Comparison of ENCODE assay signal across 21 cellular contexts in genomic region chr6:137731600-137731959, GRCh38.
DNase-seq lines count a peak whose midpoint lies in the region; ATAC-seq and TF ChIP-seq lines count a peak whose summit lies in the region.
"Had no signal": no experiment of that assay in that cellular context is flagged by ENCODE, and none has a peak within 500 bp of the region (broad histone marks: within the 10 kb centered on the region; RNA-seq: fewer than 3 reads in every experiment).

No MANE protein-coding gene starts in this region.

- no peak overlapping the region for H3K9ac ChIP-seq in mammary epithelial cell (ENCODE audit: insufficient read depth, low read length)
- no peak overlapping the region for H3K9ac ChIP-seq in MM.1S (ENCODE audit: low read length)
- H3K9ac ChIP-seq in smooth muscle cell (ENCODE audit: low read depth): no peak overlapping the region
- H3K9ac ChIP-seq: BLaER1 treated with 17β-estradiol and CSF1 and Interleukin-3, amounts not matched to agents 10 nM and 100 nM had no signal

- peak overlapping the region; percentile 1 for H3K27ac Mint-ChIP-seq in MCF 10A (ENCODE audit: low read depth, unreplicated experiment)

- H4K20me1 ChIP-seq in mammary epithelial cell (ENCODE audit: insufficient read depth, low read length) (no peaks in the 10 kb centered on the region), MM.1S (ENCODE audit: insufficient read depth, low read length) (no peaks in the 10 kb centered on the region), smooth muscle cell (ENCODE audit: low read depth) (no peaks in the 10 kb centered on the region)
- H4K20me1 ChIP-seq: BLaER1 treated with 17β-estradiol and CSF1 and Interleukin-3, amounts not matched to agents 10 nM and 100 nM had no signal

- CTCF ChIA-PET in MCF 10A (lab: Yijun Ruan, JAX) (no interaction called here), mammary epithelial cell (lab: Charles Lee; ENCODE audit: low non-redundant PET) (no interaction called here)

- H3F3A ChIP-seq in MM.1S (ENCODE audit: insufficient read depth, low read length): peaks cover 11% of the 10 kb centered on the region
- H3F3A ChIP-seq in smooth muscle cell (ENCODE audit: low read depth): peaks cover 13% of the 10 kb centered on the region

- peaks cover 37% of the 10 kb centered on the region for H3K4me1 Mint-ChIP-seq in MCF 10A (ENCODE audit: insufficient read depth, unreplicated experiment)

- no peaks in the 10 kb centered on the region for H3K9me3 ChIP-seq in mammary epithelial cell (replicated peaks; ENCODE audit: insufficient read depth, low read length)
- H3K9me3 ChIP-seq in MM.1S (replicated peaks; ENCODE audit: insufficient read depth, low read length): no peaks in the 10 kb centered on the region
- H3K9me3 ChIP-seq in smooth muscle cell (replicated peaks; ENCODE audit: low read depth): no peaks in the 10 kb centered on the region
- H3K9me3 ChIP-seq in testis: no peaks in the 10 kb centered on the region
- H3K9me3 ChIP-seq: BLaER1 treated with 17β-estradiol and CSF1 and Interleukin-3, amounts not matched to agents 10 nM and 100 nM had no signal

- peaks cover 6% of the 10 kb centered on the region for H3K36me3 Mint-ChIP-seq in MCF 10A (ENCODE audit: insufficient read depth, unreplicated experiment)

- no peak for ATAC-seq in HG02642 (IDR thresholded peaks at IDR 0.05; ENCODE audit: poor library complexity, unreplicated experiment)
- ATAC-seq: SK-N-SH treated with all-trans-retinoic acid at 6 μM for 48 hours had no signal

- no peak for TF ChIP-seq CTCF in MCF 10A (IDR thresholded peaks at IDR 0.05; ENCODE audit: unreplicated experiment)
- TF ChIP-seq CTCF in mammary epithelial cell (conservative IDR thresholded peaks at IDR 0.05 in 1 of 2, IDR thresholded peaks at IDR 0.05 in 1 of 2; ENCODE audit: extremely low read depth in 1 of 2, insufficient read depth in 1 of 2, low read depth in 1 of 2, low read length in 2 of 2): no peak
- no peak for TF ChIP-seq CTCF in MM.1S (IDR thresholded peaks at IDR 0.05; ENCODE audit: low read length)
- TF ChIP-seq CTCF in brain microvascular endothelial cell (IDR thresholded peaks at IDR 0.05; ENCODE audit: low read depth, low read length, missing control alignments): no peak
- TF ChIP-seq CTCF in smooth muscle cell (IDR thresholded peaks at IDR 0.05; ENCODE audit: borderline replicate concordance, insufficient read depth, poor library complexity, severe bottlenecking): no peak
- TF ChIP-seq CTCF in testis (IDR thresholded peaks at IDR 0.05): no peak

- H3K4me1 ChIP-seq in mammary epithelial cell (ENCODE audit: insufficient read depth, low read length) (peaks cover 40% of the 10 kb centered on the region), MM.1S (ENCODE audit: low read length) (peaks cover 28% of the 10 kb centered on the region), smooth muscle cell (ENCODE audit: low read depth) (peaks cover 4% of the 10 kb centered on the region), testis (peaks cover 8% of the 10 kb centered on the region)

- POLR2A ChIA-PET in MCF 10A (lab: Yijun Ruan, JAX): interaction anchor here (1.0 to 1.1 kb wide), 2 partner anchors 138 to 140 kb away, joined by 3 to 4 read pairs; no protein-coding TSS in a partner anchor

- no peak for TF ChIP-seq POLR2A in testis (IDR thresholded peaks at IDR 0.05)

- BruUV-seq in MCF 10A (replicated peaks; lab: Mats Ljungman, UMichigan): no TSS peak
- BruUV-seq in mammary epithelial cell (replicated peaks; lab: Mats Ljungman, UMichigan): no TSS peak

- in situ Hi-C loops in mammary epithelial cell (cut with MboI; ENCODE audit: low sequenced_read_pairs in 2 of 2): no loop called here
- in situ Hi-C loops in brain microvascular endothelial cell (cut with HindIII; ENCODE audit: low pct_ligation_motif_present, low sequenced_read_pairs): no loop called here

- H3K27me3 Mint-ChIP-seq in MCF 10A (ENCODE audit: insufficient read depth, unreplicated experiment): no peaks in the 10 kb centered on the region

- WGBS in mammary epithelial cell (ENCODE audit: low coverage, missing lambda C conversion rate): 82% methylated on average over 2 of the region's 2 CpGs
- WGBS in smooth muscle cell (ENCODE audit: low lambda C conversion rate): 94% methylated on average over 2 of the region's 2 CpGs
- 91 to 94% methylated on average over 2 of the region's 2 CpGs for WGBS in testis, 2 donors

- DNase-seq in MCF 10A (ENCODE audit: unreplicated experiment) (no peak), mammary epithelial cell (no peak), MM.1S (no peak), brain microvascular endothelial cell (no peak), smooth muscle cell (lab: John Stamatoyannopoulos, UW; ENCODE audit: unreplicated experiment) (no peak), retina (no peak), testis (no peak)
- DNase-seq: DND-41; H7; NCI-H1092; NCI-H146; NCI-H2029 treated with DMSO at 0.1 percent for 48 hours; NCI-H2171; NCI-H446; NK-92 treated with Interleukin-12 subunit alpha and Interleukin-12 subunit beta, amount 100 ng/mL, for 24 hours; OCI-M1; RPMI8226; T-helper 1 cell had no signal

- H3K4me2 ChIP-seq in mammary epithelial cell (ENCODE audit: insufficient read depth, low read depth, low read length) (no peak overlapping the region), MM.1S (ENCODE audit: low read depth, low read length) (0 out of 2 replicates have a peak overlapping the region, but pooled peaks have one; percentile 16), smooth muscle cell (peak overlapping the region; percentile 13)

- H3K36me3 ChIP-seq in mammary epithelial cell (ENCODE audit: insufficient read depth, low read length) (no peaks in the 10 kb centered on the region), MM.1S (replicated peaks; ENCODE audit: insufficient read depth, low read length) (no peaks in the 10 kb centered on the region), brain microvascular endothelial cell (replicated peaks) (no peaks in the 10 kb centered on the region), smooth muscle cell (ENCODE audit: low read depth) (no peaks in the 10 kb centered on the region), testis (ENCODE audit: low read depth, missing control alignments) (no peaks in the 10 kb centered on the region)
- H3K36me3 ChIP-seq: BLaER1 treated with 17β-estradiol and CSF1 and Interleukin-3, amounts not matched to agents 10 nM and 100 nM had no signal

- no peak overlapping the region for H3K4me3 ChIP-seq in mammary epithelial cell (replicated peaks in 1 of 3; ENCODE audit: insufficient read depth in 1 of 3, low read depth in 2 of 3, low read length in 3 of 3)
- no peak overlapping the region for H3K4me3 ChIP-seq in MM.1S (ENCODE audit: low read length)
- no peak overlapping the region for H3K4me3 ChIP-seq in brain microvascular endothelial cell (ENCODE audit: low read depth, low read length)
- H3K4me3 ChIP-seq in smooth muscle cell: no peak overlapping the region
- no peak overlapping the region for H3K4me3 ChIP-seq in testis
- H3K4me3 ChIP-seq: BLaER1 treated with 17β-estradiol and CSF1 and Interleukin-3, amounts not matched to agents 10 nM and 100 nM had no signal

- dilution Hi-C loops in mammary epithelial cell (cut with HindIII; ENCODE audit: low sequenced_read_pairs): loop anchor here (5.0 kb wide), 1 partner anchor 91 kb away; no protein-coding TSS in a partner anchor

- H3K79me2 ChIP-seq in mammary epithelial cell (ENCODE audit: insufficient read depth, low read length) (no peaks in the 10 kb centered on the region), MM.1S (ENCODE audit: low read length) (no peaks in the 10 kb centered on the region), smooth muscle cell (ENCODE audit: low read depth) (no peaks in the 10 kb centered on the region)

- H3K27ac ChIP-seq in mammary epithelial cell (ENCODE audit: insufficient read depth, low read depth, low read length): no peak overlapping the region
- H3K27ac ChIP-seq in MM.1S (ENCODE audit: low read length): no peak overlapping the region
- peak overlapping the region; percentile 69 for H3K27ac ChIP-seq in brain microvascular endothelial cell
- H3K27ac ChIP-seq in smooth muscle cell (ENCODE audit: low read depth): peak overlapping the region; percentile 10
- no peak overlapping the region for H3K27ac ChIP-seq in testis

- H3K27me3 ChIP-seq in mammary epithelial cell (ENCODE audit: insufficient read depth, low read length) (no peaks in the 10 kb centered on the region), MM.1S (replicated peaks; ENCODE audit: insufficient read depth, low read length) (no peaks in the 10 kb centered on the region), brain microvascular endothelial cell (replicated peaks) (no peaks in the 10 kb centered on the region), smooth muscle cell (ENCODE audit: low read depth) (no peaks in the 10 kb centered on the region), testis (no peaks in the 10 kb centered on the region)
- H3K27me3 ChIP-seq: BLaER1 treated with 17β-estradiol and CSF1 and Interleukin-3, amounts not matched to agents 10 nM and 100 nM had no signal

- no peak overlapping the region for H2AFZ ChIP-seq in mammary epithelial cell (ENCODE audit: low read depth, low read length)
- no peak overlapping the region for H2AFZ ChIP-seq in MM.1S (ENCODE audit: low read length)
- no peak overlapping the region for H2AFZ ChIP-seq in smooth muscle cell (ENCODE audit: low read depth)

- H3K9me3 Mint-ChIP-seq in MCF 10A (ENCODE audit: unreplicated experiment): no peaks in the 10 kb centered on the region

- no peaks in the 10 kb centered on the region for H3K9me2 ChIP-seq in MM.1S (replicated peaks; ENCODE audit: insufficient read depth, low read length)

- intact Hi-C loops in MCF 10A (cut with micrococcal nuclease): no loop called here
- intact Hi-C loops in mammary epithelial cell (cut with micrococcal nuclease): no loop called here
- intact Hi-C loops in testis (cut with DNase I; ENCODE audit: low total_unique reads): no loop called here

- no peak overlapping the region for H3K4me3 Mint-ChIP-seq in MCF 10A (ENCODE audit: unreplicated experiment)

Comparison
In these comparisons a context has a peak if more than half of its experiments do, and no peak if none do; other contexts are left out.
1. H3K27ac ChIP-seq: peak in brain microvascular endothelial cell (single experiment) and smooth muscle cell (single experiment); none in mammary epithelial cell (single experiment), MM.1S (single experiment) and testis (0 of 2).